ENCODE assay signal across 12 cellular contexts in the genomic region with DNA sequence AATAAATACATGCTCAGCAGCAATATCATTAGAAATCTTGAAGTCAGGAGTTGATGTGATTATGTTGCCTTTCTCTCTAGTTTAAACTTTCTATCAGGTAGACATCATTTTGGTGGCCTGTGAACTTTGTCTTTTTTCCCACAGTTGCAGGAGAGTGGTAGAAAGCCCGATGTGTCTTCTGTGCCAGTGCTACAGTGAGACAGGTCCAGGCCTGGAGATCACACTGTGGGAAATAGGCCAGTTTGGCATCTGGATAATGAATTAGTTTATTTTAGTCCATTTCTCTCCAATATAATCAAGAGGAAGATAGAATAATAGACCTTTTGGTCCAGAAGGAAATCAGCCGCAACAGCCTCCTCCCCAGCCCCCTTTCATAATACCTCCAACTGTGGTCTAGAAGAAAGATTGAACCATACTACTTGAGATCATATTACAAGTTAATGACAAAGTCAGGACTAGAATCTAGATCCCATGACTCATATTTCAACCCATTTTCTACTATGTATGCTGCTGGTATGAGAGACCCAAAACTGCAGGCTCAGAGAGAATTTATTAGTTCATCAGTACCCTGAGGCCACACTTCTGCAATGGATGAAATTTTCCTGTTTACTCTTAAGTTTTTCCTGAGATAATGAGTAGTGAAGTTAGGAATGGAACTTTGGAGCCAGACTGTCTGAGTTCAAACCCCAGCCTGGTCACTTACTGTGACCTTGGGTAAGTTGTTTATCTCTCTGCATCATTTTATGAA. TPM values are rescaled to one million over a fixed set of nuclear protein-coding genes. Genes with fewer than 3 reads are reported as not detected.
DNase-seq lines count a peak whose midpoint lies in the region; ATAC-seq, FAIRE-seq and TF ChIP-seq lines count a peak whose summit lies in the region.
"Had no signal": no experiment of that assay in that cellular context is flagged by ENCODE, and none has a peak within 500 bp of the region (broad histone marks: within the 10 kb centered on the region; RNA-seq: fewer than 3 reads in every experiment).

No MANE protein-coding gene starts in this region.

- ATAC-seq in activated T-helper 17 cell treated with anti-CD3 and anti-CD28 coated beads, Interleukin-2, amount 50 U/mL, for 72 hours (replicated peaks) = peak; percentile 71
- ATAC-seq in gastroesophageal sphincter = peak; percentile 39
- no peak for ATAC-seq in HG02852 (IDR thresholded peaks at IDR 0.05; ENCODE audit: unreplicated experiment)
- no peak for ATAC-seq in GM21390 (IDR thresholded peaks at IDR 0.05; ENCODE audit: unreplicated experiment)

- H3K27ac Mint-ChIP-seq in activated T-helper 17 cell treated with anti-CD3 and anti-CD28 coated beads, Interleukin-2, amount 50 U/mL, for 72 hours = no peak overlapping the region

- peak; percentile 83 for DNase-seq in AG04450 (ENCODE audit: low read depth, low spot score)
- DNase-seq in H54 (ENCODE audit: insufficient read length, low spot score) = no peak
- DNase-seq in pons (ENCODE audit: low spot score) = no peak
- DNase-seq in DMS79 treated with DMSO at 0.1 percent for 48 hours (lab: John Stamatoyannopoulos, UW) = no peak
- DNase-seq: activated CD4-positive, alpha-beta T cell treated with anti-CD3 and anti-CD28 coated beads, Interleukin-2, amount 50 U/mL, for 4 hours; Calu3; erythroblast; NCI-H510A had no signal

- TF ChIP-seq POLR2A in H54 (IDR thresholded peaks at IDR 0.05; ENCODE audit: low read depth, low read length) = no peak
- no peak for TF ChIP-seq POLR2A in gastroesophageal sphincter (IDR thresholded peaks at IDR 0.05)

- peak; percentile 64 for FAIRE-seq in H54 (lab: Jason Lieb, UNC)

- no peak for TF ChIP-seq EP300 in gastroesophageal sphincter (IDR thresholded peaks at IDR 0.05)

- H3K4me1 ChIP-seq in gastroesophageal sphincter = peaks cover 0 to 90% (median 32%) of the 10 kb centered on the region in 3 donors

- no peak for TF ChIP-seq CTCF in AG04450 (IDR thresholded peaks at IDR 0.05; ENCODE audit: low read depth, low read length)
- TF ChIP-seq CTCF in gastroesophageal sphincter (IDR thresholded peaks at IDR 0.05) = no peak

- no peak overlapping the region for H3K4me3 Mint-ChIP-seq in activated T-helper 17 cell treated with anti-CD3 and anti-CD28 coated beads, Interleukin-2, amount 50 U/mL, for 72 hours

- H3K4me1 Mint-ChIP-seq in activated T-helper 17 cell treated with anti-CD3 and anti-CD28 coated beads, Interleukin-2, amount 50 U/mL, for 72 hours = peaks cover 20% of the 10 kb centered on the region

- POLR2A ChIA-PET in AG04450 (lab: Yijun Ruan, JAX) = interaction anchor here (0.8 to 1.0 kb wide), 3 partner anchors 16 to 32 kb away, joined by 3 to 9 read pairs (median 4); no protein-coding TSS in a partner anchor

- H3K27me3 ChIP-seq in AG04450 (ENCODE audit: control insufficient read depth, insufficient read depth, low read length) = no peaks in the 10 kb centered on the region
- H3K27me3 ChIP-seq in gastroesophageal sphincter = no peaks in the 10 kb centered on the region

- no peaks in the 10 kb centered on the region for H3K27me3 Mint-ChIP-seq in activated T-helper 17 cell treated with anti-CD3 and anti-CD28 coated beads, Interleukin-2, amount 50 U/mL, for 72 hours

- peaks cover 22% of the 10 kb centered on the region for H3K36me3 Mint-ChIP-seq in activated T-helper 17 cell treated with anti-CD3 and anti-CD28 coated beads, Interleukin-2, amount 50 U/mL, for 72 hours (ENCODE audit: low read depth)

- H3K4me3 ChIP-seq in AG04450 (ENCODE audit: low read depth, low read length) (no peak overlapping the region), gastroesophageal sphincter (no peak overlapping the region)

- H3K27ac ChIP-seq in AG04450 (ENCODE audit: low read depth, low read length) = peak overlapping the region; percentile 75
- H3K27ac ChIP-seq in gastroesophageal sphincter = no peak overlapping the region

- 47 to 54% methylated on average over 2 of the region's 2 CpGs for WGBS in gastroesophageal sphincter (ENCODE audit: low coverage in 1 of 2), 2 donors

- H3K9me3 ChIP-seq in AG04450 (ENCODE audit: control insufficient read depth, insufficient read depth, low read length) (no peaks in the 10 kb centered on the region), gastroesophageal sphincter (no peaks in the 10 kb centered on the region)

- no peaks in the 10 kb centered on the region for H3K36me3 ChIP-seq in gastroesophageal sphincter

- CTCF ChIA-PET in AG04450 (lab: Charles Lee) = no interaction called here

- no peaks in the 10 kb centered on the region for H3K9me3 Mint-ChIP-seq in activated T-helper 17 cell treated with anti-CD3 and anti-CD28 coated beads, Interleukin-2, amount 50 U/mL, for 72 hours

RNA-seq across cellular contexts. Expression of a gene that starts 20.6 kb away (rescaled TPM):
- 90.9 and 121 TPM in 2 replicates for polyA plus RNA-seq in AG04450 (2011; rRNA removed)
- 58.2 and 120 TPM in 2 replicates for polyA minus RNA-seq in AG04450 (2011; rRNA and poly(A)+ RNA removed)
- total RNA-seq in activated T-helper 17 cell treated with anti-CD3 and anti-CD28 coated beads, Interleukin-2, amount 50 U/mL, for 72 hours = 100 to 1,000 TPM in 1 of 2 donors, 10 to 100 TPM in 1; 77.3 to 108 TPM
- 10 to 100 TPM; 39.4 to 79.1 (median 68.1) TPM for total RNA-seq in gastroesophageal sphincter

Comparison
In these comparisons a context has a peak if more than half of its experiments do, and no peak if none do; other contexts are left out.
1. ATAC-seq: peak in activated T-helper 17 cell treated with anti-CD3 and anti-CD28 coated beads, Interleukin-2, amount 50 U/mL, for 72 hours (single experiment) and gastroesophageal sphincter (single experiment); none in HG02852 (single experiment) and GM21390 (single experiment).